ENCODE assay signal across 17 cellular contexts in genomic region chr4:129326810-129327209, GRCh38.
DNase-seq lines count a peak whose midpoint lies in the region; ATAC-seq and TF ChIP-seq lines count a peak whose summit lies in the region.
"Had no signal": no experiment of that assay in that cellular context is flagged by ENCODE, and none has a peak within 500 bp of the region (broad histone marks: within the 10 kb centered on the region; RNA-seq: fewer than 3 reads in every experiment).

No MANE protein-coding gene starts in this region.

- H3K79me2 ChIP-seq in Loucy (ENCODE audit: insufficient read depth, low read length): no peaks in the 10 kb centered on the region
- H3K79me2 ChIP-seq in PC-3 (ENCODE audit: low read length): no peaks in the 10 kb centered on the region

- H3K4me1 ChIP-seq in Loucy (ENCODE audit: insufficient read depth, low read length, poor library complexity, severe bottlenecking): peaks cover 22% of the 10 kb centered on the region
- peaks cover 20% of the 10 kb centered on the region for H3K4me1 ChIP-seq in PC-3 (ENCODE audit: insufficient read depth, low read length)
- peaks cover 7 to 9% of the 10 kb centered on the region in 2 donors for H3K4me1 ChIP-seq in neuronal stem cell (ENCODE audit: control insufficient read depth in 2 of 2, insufficient read depth in 1 of 2, low read depth in 1 of 2, low read length in 2 of 2)
- H3K4me1 ChIP-seq in esophagus squamous epithelium: no peaks in the 10 kb centered on the region

- no peak overlapping the region for H2BK5ac ChIP-seq in neuronal stem cell (ENCODE audit: low read length)

- H3K79me1 ChIP-seq in neuronal stem cell (ENCODE audit: low read depth, low read length): no peaks in the 10 kb centered on the region

- no peak overlapping the region for H3K23ac ChIP-seq in neuronal stem cell (ENCODE audit: low read depth, low read length, poor library complexity)

- H4K20me1 ChIP-seq in Loucy (ENCODE audit: insufficient read depth, low read length, poor library complexity, severe bottlenecking) (no peaks in the 10 kb centered on the region), PC-3 (ENCODE audit: low read length) (no peaks in the 10 kb centered on the region)

- CTCF ChIA-PET in PC-3 (lab: Charles Lee): no interaction called here

- no peak overlapping the region for H3K4ac ChIP-seq in neuronal stem cell (ENCODE audit: low read length)

- H3K9me3 ChIP-seq in Loucy (ENCODE audit: insufficient read depth, low read depth, low read length) (no peaks in the 10 kb centered on the region), PC-3 (ENCODE audit: low read length) (no peaks in the 10 kb centered on the region), neuronal stem cell (replicated peaks in 1 of 2; ENCODE audit: control insufficient read depth in 2 of 2, insufficient read depth in 1 of 2, low read depth in 1 of 2, low read length in 2 of 2) (no peaks in the 10 kb centered on the region), esophagus squamous epithelium (no peaks in the 10 kb centered on the region)

- ATAC-seq in PC-3: peak; percentile 27; the same call in 1 of the 2 replicates
- ATAC-seq in GM18502 (IDR thresholded peaks at IDR 0.05; ENCODE audit: poor library complexity, unreplicated experiment): no peak
- ATAC-seq: effector memory CD8-positive, alpha-beta T cell had no signal

- H2AFZ ChIP-seq in Loucy (ENCODE audit: low read length) (peak overlapping the region; percentile 53), PC-3 (ENCODE audit: low read length) (peak overlapping the region; percentile 68), neuronal stem cell (ENCODE audit: low read length) (peak overlapping the region; percentile 45)

- no TSS peak for BruUV-seq in PC-3 (replicated peaks; lab: Mats Ljungman, UMichigan)

- no CpG with 5 or more reads among the region's 2 CpGs for WGBS in neuronal stem cell (ENCODE audit: extremely low coverage in 2 of 2, insufficient read length in 2 of 2, insufficient replicate concordance in 1 of 2), 2 donors
- 55 to 73% methylated on average over 2 of the region's 2 CpGs for WGBS in esophagus squamous epithelium, 2 donors

- no peak overlapping the region for H2BK15ac ChIP-seq in neuronal stem cell (ENCODE audit: low read length)

- H3K4me3 ChIP-seq in Loucy (ENCODE audit: low read length, poor library complexity, severe bottlenecking) (peak overlapping the region; percentile 52), PC-3 (ENCODE audit: low read length) (no peak overlapping the region), neuronal stem cell (ENCODE audit: low read length in 2 of 2) (no peak overlapping the region), esophagus squamous epithelium (no peak overlapping the region)

- TF ChIP-seq CTCF in Loucy (conservative IDR thresholded peaks at IDR 0.05; ENCODE audit: low read length): no peak
- TF ChIP-seq CTCF in PC-3 (conservative IDR thresholded peaks at IDR 0.05; ENCODE audit: low read depth, low read length): no peak
- no peak for TF ChIP-seq CTCF in esophagus squamous epithelium (IDR thresholded peaks at IDR 0.05)

- H2BK120ac ChIP-seq in neuronal stem cell (ENCODE audit: low read depth, low read length): no peak overlapping the region

- H3K9ac ChIP-seq in Loucy (ENCODE audit: low read depth, low read length, poor library complexity, severe bottlenecking) (no peak overlapping the region), PC-3 (ENCODE audit: low read length) (0 out of 2 replicates have a peak overlapping the region, but pooled peaks have one; percentile 21), neuronal stem cell (ENCODE audit: low read depth, low read length, poor library complexity) (no peak overlapping the region)

- H3F3A ChIP-seq in Loucy (ENCODE audit: low read depth) (no peaks in the 10 kb centered on the region), PC-3 (ENCODE audit: low read length, unreplicated experiment) (no peaks in the 10 kb centered on the region)

- H3K14ac ChIP-seq in neuronal stem cell (ENCODE audit: low read length): no peak overlapping the region

- H2AK5ac ChIP-seq in neuronal stem cell (ENCODE audit: low read depth, low read length): no peak overlapping the region

- no peaks in the 10 kb centered on the region for H3K9me2 ChIP-seq in Loucy (replicated peaks; ENCODE audit: low read depth, low read length)
- H3K9me2 ChIP-seq in PC-3 (replicated peaks; ENCODE audit: low read length): no peaks in the 10 kb centered on the region

- H2BK12ac ChIP-seq in neuronal stem cell (ENCODE audit: low read length): no peak overlapping the region

- peak overlapping the region; percentile 77 for H3K27ac ChIP-seq in PC-3 (ENCODE audit: low read length)
- no peak overlapping the region for H3K27ac ChIP-seq in neuronal stem cell (replicated peaks; ENCODE audit: low read length)
- H3K27ac ChIP-seq in esophagus squamous epithelium: peak overlapping the region in 1 of 4 donors; percentile 6
- H3K27ac ChIP-seq: 22Rv1 had no signal

- H3K27me3 ChIP-seq in Loucy (ENCODE audit: insufficient read depth, low read length, poor library complexity, severe bottlenecking) (no peaks in the 10 kb centered on the region), PC-3 (ENCODE audit: low read length) (no peaks in the 10 kb centered on the region), neuronal stem cell (ENCODE audit: control insufficient read depth in 3 of 3, insufficient read depth in 3 of 3, low read depth in 1 of 3, low read length in 3 of 3) (no peaks in the 10 kb centered on the region), esophagus squamous epithelium (no peaks in the 10 kb centered on the region)

- no peak overlapping the region for H4K8ac ChIP-seq in neuronal stem cell (ENCODE audit: low read depth, low read length)

- intact Hi-C loops in PC-3 (cut with micrococcal nuclease): loop anchor here (5.0 kb wide), 2 partner anchors 110 to 285 kb away; no protein-coding TSS in a partner anchor
- intact Hi-C loops in esophagus squamous epithelium (cut with DNase I): no loop called here

- H3K4me2 ChIP-seq in Loucy (ENCODE audit: low read depth, low read length, poor library complexity, severe bottlenecking) (peak overlapping the region; percentile 56), PC-3 (ENCODE audit: low read length) (peak overlapping the region; percentile 63), neuronal stem cell (ENCODE audit: insufficient read depth, low read length, poor library complexity, severe bottlenecking) (no peak overlapping the region)

- no peak for TF ChIP-seq POLR2A in esophagus squamous epithelium (IDR thresholded peaks at IDR 0.05)

- no peak overlapping the region for H4K91ac ChIP-seq in neuronal stem cell (ENCODE audit: low read depth, low read length, poor library complexity)

- no peak overlapping the region for H3K18ac ChIP-seq in neuronal stem cell (ENCODE audit: low read length)

- POLR2A ChIA-PET in PC-3 (lab: Charles Lee; ENCODE audit: unreplicated experiment): no interaction called here

- peak; percentile 51 for DNase-seq in DMS 273 (lab: John Stamatoyannopoulos, UW; ENCODE audit: unreplicated experiment)
- no peak for DNase-seq in DMS 273 treated with DMSO at 0.1 percent for 48 hours (lab: John Stamatoyannopoulos, UW)
- no peak for DNase-seq in PC-3
- no peak for DNase-seq in neuronal stem cell (ENCODE audit: low spot score)
- no peak for DNase-seq in esophagus squamous epithelium (lab: John Stamatoyannopoulos, UW)
- DNase-seq in germinal center (ENCODE audit: low spot score): no peak
- DNase-seq: activated CD4-positive, alpha-beta T cell treated with anti-CD3 and anti-CD28 coated beads for 4 hours; activated naive CD8-positive, alpha-beta T cell treated with anti-CD3 and anti-CD28 coated beads for 36 hours; AML-193; effector memory CD8-positive, alpha-beta T cell; NCI-H510A treated with DMSO at 0.1 percent for 48 hours; SHP77 treated with DMSO at 0.1 percent for 48 hours; stimulated activated CD4-positive, alpha-beta T cell treated with anti-CD3 and anti-CD28 coated beads, Interleukin-4, amount 100 ng/mL, for 24 hours; trophoblast cell had no signal

- H3K36me3 ChIP-seq in Loucy (ENCODE audit: insufficient read depth, low read length) (no peaks in the 10 kb centered on the region), PC-3 (ENCODE audit: low read depth, low read length) (no peaks in the 10 kb centered on the region), neuronal stem cell (replicated peaks in 1 of 2; ENCODE audit: control insufficient read depth in 2 of 2, insufficient read depth in 2 of 2, low read length in 2 of 2) (no peaks in the 10 kb centered on the region), esophagus squamous epithelium (no peaks in the 10 kb centered on the region)
